ENCODE assay signal across 8 cellular contexts in the genomic region with DNA sequence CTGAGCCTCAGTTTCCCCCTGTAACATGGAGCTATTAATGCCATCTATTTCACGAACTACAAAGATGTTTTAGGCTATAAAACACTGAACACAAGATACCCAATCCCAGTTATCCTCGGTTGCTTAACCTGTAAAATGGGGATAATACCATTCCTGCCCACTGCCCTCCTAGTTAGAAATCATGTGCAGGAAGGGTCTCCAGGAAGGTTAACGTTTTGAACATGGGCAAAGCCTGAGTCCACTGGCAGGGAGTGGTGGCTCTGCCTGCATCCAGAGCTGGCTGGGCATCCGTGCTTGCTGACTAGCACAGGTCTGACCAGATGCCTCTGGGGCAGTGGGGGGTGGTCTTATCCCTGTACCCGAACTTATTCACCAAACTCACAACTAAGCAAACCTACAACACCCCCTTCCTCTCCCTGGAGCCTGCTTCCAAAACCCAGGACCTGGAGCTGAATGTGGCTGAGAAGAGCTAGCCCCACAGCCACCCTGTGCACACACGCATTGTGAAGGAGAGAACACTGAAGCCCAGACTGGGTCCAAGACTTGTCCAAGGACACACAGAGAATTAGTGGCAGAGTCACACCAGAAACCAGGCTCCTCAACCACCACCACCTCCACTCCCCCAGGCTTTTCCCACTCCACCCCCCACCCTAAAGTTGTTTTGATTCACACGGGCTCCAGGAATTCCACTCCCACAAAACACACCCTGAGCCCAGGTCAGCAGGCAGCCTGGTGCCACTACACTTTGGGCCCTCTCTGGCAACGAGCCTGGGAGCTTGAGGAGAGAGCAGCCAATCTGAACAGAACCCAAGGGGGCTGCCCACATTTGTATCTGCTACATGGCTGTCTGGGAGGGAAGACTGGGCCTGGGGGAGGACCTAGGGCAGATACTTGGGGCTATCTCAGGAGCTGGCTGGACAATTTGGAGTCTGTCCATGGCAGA. TPM values are rescaled to one million over a fixed set of nuclear protein-coding genes. Genes with fewer than 3 reads are reported as not detected.
DNase-seq lines count a peak whose midpoint lies in the region; ATAC-seq, FAIRE-seq and TF ChIP-seq lines count a peak whose summit lies in the region.

No MANE protein-coding gene starts in this region.

- no peaks in the 10 kb centered on the region for H3K27me3 ChIP-seq in A673 (replicated peaks; ENCODE audit: insufficient read depth, low read depth, low read length, poor library complexity)
- peaks cover 3% of the 10 kb centered on the region for H3K27me3 ChIP-seq in kidney epithelial cell (ENCODE audit: control insufficient read depth, insufficient read depth, low read length)

- DNase-seq in A673 (ENCODE audit: low spot score), result no peak
- peak; percentile 19 for DNase-seq in SW480 (ENCODE audit: low spot score)
- no peak for DNase-seq in kidney epithelial cell (ENCODE audit: low read depth)
- DNase-seq in dermis blood vessel endothelial cell, result no peak
- DNase-seq in stimulated activated CD4-positive, alpha-beta T cell treated with anti-CD3 and anti-CD28 coated beads, Interleukin-4, amount 100 ng/mL, for 24 hours, result no peak
- DNase-seq in HTR-8/SVneo (ENCODE audit: insufficient read length, low spot score), result no peak

- CTCF ChIA-PET in A673 (lab: Charles Lee), result interaction anchor here (0.6 to 2.7 kb wide), 3 partner anchors 10 to 361 kb away, joined by 5 to 12 read pairs (median 10); partner anchors contain the start of gene LUZP1

- ATAC-seq in GM21515 (IDR thresholded peaks at IDR 0.05; ENCODE audit: unreplicated experiment), result no peak

- BruUV-seq in A673 (replicated peaks; lab: Mats Ljungman, UMichigan), result TSS peak; percentile 52

- TF ChIP-seq CTCF in A673 (conservative IDR thresholded peaks at IDR 0.05; ENCODE audit: low read depth, low read length) (no peak), kidney epithelial cell (IDR thresholded peaks at IDR 0.05; ENCODE audit: insufficient read depth, low read length, poor library complexity, severe bottlenecking) (no peak)

- no peaks in the 10 kb centered on the region for H3K9me3 ChIP-seq in A673 (ENCODE audit: low read depth, low read length, poor library complexity, severe bottlenecking)

- intact Hi-C loops in A673 (cut with micrococcal nuclease; ENCODE audit: unreplicated experiment), result loop anchor here (10.0 kb wide), 1 partner anchor 435 kb away; no protein-coding TSS in a partner anchor

- H3K4me3 ChIP-seq in A673 (ENCODE audit: low read depth, low read length, poor library complexity, severe bottlenecking) (peak overlapping the region; percentile 84), GM08714 (ENCODE audit: low read length) (peak overlapping the region; percentile 87), kidney epithelial cell (ENCODE audit: low read depth, low read length) (peak overlapping the region; percentile 59)

- H3K4me1 ChIP-seq in A673 (ENCODE audit: insufficient read depth, low read length, poor library complexity, severe bottlenecking), result peaks cover 46% of the 10 kb centered on the region

- FAIRE-seq in HTR-8/SVneo (lab: Jason Lieb, UNC), result no peak

- POLR2A ChIA-PET in A673 (lab: Charles Lee; ENCODE audit: low non-redundant PET), result interaction anchor here (0.6 kb wide), 1 partner anchor 883 kb away, joined by 11 read pairs; no protein-coding TSS in a partner anchor

- H3K36me3 ChIP-seq in A673 (ENCODE audit: insufficient read depth, low read length, poor library complexity, severe bottlenecking), result peaks cover 2% of the 10 kb centered on the region
- H3K36me3 ChIP-seq in kidney epithelial cell (ENCODE audit: control insufficient read depth, insufficient read depth, low read length), result no peaks in the 10 kb centered on the region

- peak overlapping the region; percentile 93 for H3K27ac ChIP-seq in A673 (ENCODE audit: low read depth, low read length, poor library complexity, severe bottlenecking)

RNA-seq across cellular contexts. Expression of gene E2F2, which starts 1.6 kb away (rescaled TPM):
- total RNA-seq in A673 (2021) (45.0 and 46.1 TPM in 2 replicates), kidney epithelial cell (0.07 and 0.13 TPM in 2 replicates), dermis blood vessel endothelial cell (1.9 and 4.6 TPM in 2 replicates)

RNA-seq across cellular contexts. Expression of gene ID3, which starts 29.9 kb away (rescaled TPM):
- total RNA-seq in A673 (2021) (102 and 140 TPM in 2 replicates), kidney epithelial cell (76.6 and 77.5 TPM in 2 replicates), dermis blood vessel endothelial cell (407 and 906 TPM in 2 replicates)

RNA-seq across cellular contexts. Expression of gene ASAP3, which starts 45.4 kb away (rescaled TPM):
- total RNA-seq in A673 (2021) (7.8 and 13.8 TPM in 2 replicates), kidney epithelial cell (17.7 and 27.1 TPM in 2 replicates), dermis blood vessel endothelial cell (15.7 and 25.5 TPM in 2 replicates)
